In the genomic region with DNA sequence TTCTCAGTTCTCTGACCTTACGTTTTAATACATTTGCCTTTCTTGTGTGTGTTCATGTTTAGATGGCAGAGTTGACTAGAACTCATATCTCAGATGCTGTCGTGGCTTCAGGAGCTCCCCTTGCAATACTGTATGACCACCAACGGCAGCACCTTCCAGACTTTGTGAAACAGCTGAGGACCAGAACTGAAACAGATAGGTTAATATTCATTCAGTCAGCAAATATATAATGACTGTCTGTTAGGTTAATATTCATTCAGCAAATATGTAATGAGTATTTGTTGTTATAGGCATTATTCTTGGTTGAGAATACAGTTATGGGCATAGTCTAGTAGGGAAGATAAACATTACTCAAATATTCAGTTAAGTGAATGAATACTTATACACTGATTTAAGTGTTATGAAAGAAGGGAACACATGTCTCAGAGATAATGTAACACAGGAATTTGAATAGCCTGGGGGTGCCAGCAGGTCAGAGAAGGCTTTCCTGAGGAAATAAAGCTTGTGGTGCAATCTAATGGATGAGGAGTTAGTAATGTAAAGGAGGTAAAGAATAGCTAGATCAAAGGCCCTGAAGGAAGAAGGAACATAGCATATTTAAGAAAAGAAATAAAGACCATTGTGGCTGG, we compare ENCODE assay signal across 18 cellular contexts.
DNase-seq lines count a peak whose midpoint lies in the region; ATAC-seq, FAIRE-seq and TF ChIP-seq lines count a peak whose summit lies in the region.
"Had no signal": no experiment of that assay in that cellular context is flagged by ENCODE, and none has a peak within 500 bp of the region (broad histone marks: within the 10 kb centered on the region; RNA-seq: fewer than 3 reads in every experiment).

No MANE protein-coding gene starts in this region.

- H3K27ac ChIP-seq in adrenal gland: no peak overlapping the region
- H3K27ac ChIP-seq: psoas muscle had no signal

- intact Hi-C loops in adrenal gland (cut with DNase I): no loop called here

- no peak for ATAC-seq in stimulated activated naive CD8-positive, alpha-beta T cell treated with anti-CD3 and anti-CD28 coated beads, Interleukin-15, Interleukin-2, amounts not matched to agents 100 U/mL and 50 U/mL, for 24 hours
- ATAC-seq: psoas muscle, WTC11 had no signal

- no peaks in the 10 kb centered on the region for H3K27me3 ChIP-seq in bronchial epithelial cell (ENCODE audit: control insufficient read depth, insufficient read depth, low read length)
- no peaks in the 10 kb centered on the region for H3K27me3 ChIP-seq in adrenal gland

- H3K9me3 ChIP-seq in adrenal gland (replicated peaks in 1 of 3): no peaks in the 10 kb centered on the region
- H3K9me3 ChIP-seq: psoas muscle had no signal

- H3K4me3 ChIP-seq in AG10803 (ENCODE audit: low read length) (no peak overlapping the region), bronchial epithelial cell (ENCODE audit: low read depth, low read length) (no peak overlapping the region), adrenal gland (no peak overlapping the region)
- H3K4me3 ChIP-seq: psoas muscle had no signal

- peaks cover 7% of the 10 kb centered on the region for H3K36me3 ChIP-seq in bronchial epithelial cell (ENCODE audit: control insufficient read depth, insufficient read depth, low read length)
- H3K36me3 ChIP-seq in adrenal gland (replicated peaks in 1 of 2): peaks cover 0 to 57% of the 10 kb centered on the region in 2 donors

- no peak for TF ChIP-seq CTCF in AG10803 (conservative IDR thresholded peaks at IDR 0.05; ENCODE audit: low read length)
- no peak for TF ChIP-seq CTCF in bronchial epithelial cell (IDR thresholded peaks at IDR 0.05; ENCODE audit: insufficient read depth, low read length, severe bottlenecking)
- no peak for TF ChIP-seq CTCF in adrenal gland (IDR thresholded peaks at IDR 0.05)

- DNase-seq in AG10803 (ENCODE audit: low read depth) (peak; percentile 59), HT1080 (ENCODE audit: low read depth) (peak; percentile 1), bronchial epithelial cell (ENCODE audit: low read depth) (peak; percentile 74), iris pigment epithelial cell (ENCODE audit: low read depth) (peak; percentile 89), adrenal gland (no peak), germinal center (ENCODE audit: low spot score) (no peak)
- DNase-seq in stimulated activated naive CD8-positive, alpha-beta T cell treated with anti-CD3 and anti-CD28 coated beads, Interleukin-15, Interleukin-2, amounts not matched to agents 100 U/mL and 50 U/mL, for 24 hours: no peak
- DNase-seq in effector CD4-positive, alpha-beta T cell: no peak
- DNase-seq: amygdala; CD8-positive, alpha-beta memory T cell; GF-D8; head of caudate nucleus; kidney glomerular epithelial cell; NCI-H146; NCI-H510A treated with DMSO at 0.1 percent for 48 hours; psoas muscle had no signal

- no peak for TF ChIP-seq POLR2A in adrenal gland (IDR thresholded peaks at IDR 0.05)

- FAIRE-seq in bronchial epithelial cell (lab: Jason Lieb, UNC): no peak
- FAIRE-seq: GM18507 had no signal

- no peaks in the 10 kb centered on the region for H3K4me1 ChIP-seq in adrenal gland (replicated peaks in 1 of 2)
- H3K4me1 ChIP-seq: psoas muscle had no signal

- WGBS in adrenal gland, 4 donors: 91 to 100% (median 93%) methylated on average over 3 of the region's 3 CpGs

Comparison
In these comparisons a context has a peak if more than half of its experiments do, and no peak if none do; other contexts are left out.
1. DNase-seq: peak in AG10803 (single experiment), HT1080 (single experiment), bronchial epithelial cell (single experiment) and iris pigment epithelial cell (single experiment); none in adrenal gland (0 of 7), stimulated activated naive CD8-positive, alpha-beta T cell treated with anti-CD3 and anti-CD28 coated beads, Interleukin-15, Interleukin-2, amounts not matched to agents 100 U/mL and 50 U/mL, for 24 hours (single experiment), germinal center (single experiment) and effector CD4-positive, alpha-beta T cell (single experiment).